ENCODE assay signal across 8 cellular contexts in genomic region chr3:111667621-111668239, GRCh38. TPM values are rescaled to one million over a fixed set of nuclear protein-coding genes. Genes with fewer than 3 reads are reported as not detected.
DNase-seq lines count a peak whose midpoint lies in the region; ATAC-seq, FAIRE-seq and TF ChIP-seq lines count a peak whose summit lies in the region.

No MANE protein-coding gene starts in this region.

- H3K27me3 ChIP-seq in astrocyte (ENCODE audit: insufficient read depth, low read length) (no peaks in the 10 kb centered on the region), aorta (ENCODE audit: control insufficient read depth in 1 of 2, insufficient read depth in 2 of 2, low read length in 1 of 2) (no peaks in the 10 kb centered on the region)

- H3K36me3 ChIP-seq in astrocyte (ENCODE audit: insufficient read depth, low read length) (no peaks in the 10 kb centered on the region), aorta (ENCODE audit: control insufficient read depth in 1 of 2, insufficient read depth in 2 of 2, low read length in 1 of 2) (no peaks in the 10 kb centered on the region)

- WGBS in aorta, 2 donors = 59 to 69% methylated on average over 5 of the region's 5 CpGs

- H3K9me3 Mint-ChIP-seq in astrocyte (ENCODE audit: unreplicated experiment) = peaks cover 7% of the 10 kb centered on the region
- peaks cover 0 to 15% (median 6%) of the 10 kb centered on the region in 9 donors for H3K9me3 Mint-ChIP-seq in naive thymus-derived CD8-positive, alpha-beta T cell

- H3K4me1 ChIP-seq in astrocyte (ENCODE audit: insufficient read depth, low read length) (peaks cover 17% of the 10 kb centered on the region), aorta (ENCODE audit: control insufficient read depth in 1 of 2, insufficient read depth in 2 of 2, low read length in 2 of 2) (no peaks in the 10 kb centered on the region)

- POLR2A ChIA-PET in naive thymus-derived CD8-positive, alpha-beta T cell (lab: Charles Lee) = interaction anchor here (0.6 to 1.4 kb wide), 6 partner anchors 51 to 366 kb away, joined by 3 to 7 read pairs (median 4); partner anchors contain the start of gene ABHD10

- ATAC-seq in GM19035 (IDR thresholded peaks at IDR 0.05; ENCODE audit: unreplicated experiment) = peak; percentile 98
- peak; percentile 99 for ATAC-seq in HG03064 (IDR thresholded peaks at IDR 0.05; ENCODE audit: low read depth, unreplicated experiment)
- ATAC-seq in naive thymus-derived CD8-positive, alpha-beta T cell = peak; percentile 97 to 99
- ATAC-seq in aorta (ENCODE audit: low FRiP score) = peak; percentile 72

- no peak for TF ChIP-seq CTCF in astrocyte (IDR thresholded peaks at IDR 0.05; ENCODE audit: insufficient read depth, low read depth, low read length)

- H2AFZ ChIP-seq in astrocyte (ENCODE audit: low read depth, low read length) = peak overlapping the region; percentile 19

- no peak overlapping the region for H3K4me2 ChIP-seq in astrocyte (ENCODE audit: low read length)

- H3K4me3 ChIP-seq in astrocyte (ENCODE audit: insufficient read depth, low read depth, low read length) = no peak overlapping the region
- H3K4me3 ChIP-seq in aorta (ENCODE audit: low read length in 2 of 2) = no peak overlapping the region

- no peak overlapping the region for H3K9ac ChIP-seq in astrocyte (ENCODE audit: low read length)

- DNase-seq in T follicular helper cell (ENCODE audit: low read depth) = peak; percentile 67
- DNase-seq in astrocyte (ENCODE audit: low read depth) = no peak
- DNase-seq in naive thymus-derived CD8-positive, alpha-beta T cell = peak; percentile 37 to 89 (median 75)
- peak in 1 of 2 donors; percentile 64 for DNase-seq in aorta
- no peak for DNase-seq in AG08395 (ENCODE audit: low spot score)
- DNase-seq in NCI-H1105 (lab: John Stamatoyannopoulos, UW) = no peak

- H4K20me1 ChIP-seq in astrocyte (ENCODE audit: insufficient read depth, low read length) = no peaks in the 10 kb centered on the region

- no peak overlapping the region for H3K4me3 Mint-ChIP-seq in astrocyte (ENCODE audit: unreplicated experiment)
- peak overlapping the region; percentile 63 to 84 (median 74) for H3K4me3 Mint-ChIP-seq in naive thymus-derived CD8-positive, alpha-beta T cell

- H3K27ac ChIP-seq in astrocyte (ENCODE audit: low read depth, low read length) (no peak overlapping the region), aorta (ENCODE audit: low read depth in 1 of 2, low read length in 2 of 2) (no peak overlapping the region)

- intact Hi-C loops in aorta (cut with DNase I) = loop anchor here in 1 of 2 donors (2.0 kb wide), 1 partner anchor 345 kb away; no protein-coding TSS in a partner anchor

- H3K27ac Mint-ChIP-seq in astrocyte (ENCODE audit: unreplicated experiment) = peak overlapping the region; percentile 91
- peak overlapping the region; percentile 84 to 95 (median 92) for H3K27ac Mint-ChIP-seq in naive thymus-derived CD8-positive, alpha-beta T cell

- no peak for FAIRE-seq in astrocyte (lab: Jason Lieb, UNC)

- peaks cover 43% of the 10 kb centered on the region for H3K4me1 Mint-ChIP-seq in astrocyte (ENCODE audit: low read depth, unreplicated experiment)
- peaks cover 24 to 63% (median 54%) of the 10 kb centered on the region in 4 donors for H3K4me1 Mint-ChIP-seq in naive thymus-derived CD8-positive, alpha-beta T cell

- no peaks in the 10 kb centered on the region for H3K9me3 ChIP-seq in astrocyte (ENCODE audit: insufficient read depth, low read depth, low read length)
- no peaks in the 10 kb centered on the region for H3K9me3 ChIP-seq in aorta (ENCODE audit: control insufficient read depth, low read length)

- H3K79me2 ChIP-seq in astrocyte (ENCODE audit: insufficient read depth, low read length) = no peaks in the 10 kb centered on the region

- no peaks in the 10 kb centered on the region for H3K27me3 Mint-ChIP-seq in astrocyte (ENCODE audit: low read depth, unreplicated experiment)
- H3K27me3 Mint-ChIP-seq in naive thymus-derived CD8-positive, alpha-beta T cell = no peaks in the 10 kb centered on the region

- H3K36me3 Mint-ChIP-seq in astrocyte (ENCODE audit: low read depth, unreplicated experiment) = peaks cover 1% of the 10 kb centered on the region
- H3K36me3 Mint-ChIP-seq in naive thymus-derived CD8-positive, alpha-beta T cell = peaks cover 10 to 24% (median 22%) of the 10 kb centered on the region in 3 donors

RNA-seq across cellular contexts. Expression of gene PLCXD2, which starts 6.7 kb away (rescaled TPM):
- total RNA-seq in astrocyte (9.3 and 11.4 TPM in 2 replicates), aorta (1 to 10 TPM; 1.1 to 1.3 TPM)
- total RNA-seq in naive thymus-derived CD8-positive, alpha-beta T cell = 10 to 100 TPM; 11.6 to 12.3 TPM
- 1 to 10 TPM; 2.3 to 2.5 (median 2.4) TPM for polyA plus RNA-seq in naive thymus-derived CD8-positive, alpha-beta T cell
- under 1 TPM in 1 of 2 donors, not detected in 1; 0.15 TPM for polyA plus RNA-seq in aorta

Comparison
In these comparisons a context has a peak if more than half of its experiments do, and no peak if none do; other contexts are left out.
1. DNase-seq: peak in T follicular helper cell (single experiment) and naive thymus-derived CD8-positive, alpha-beta T cell (10 of 10); none in astrocyte (single experiment), AG08395 (single experiment) and NCI-H1105 (single experiment).
2. Peak in every context shown above with its lines, with median percentiles within 50 percentile points of each other: ATAC-seq.